Comparison of ENCODE assay signal across 22 cellular contexts in genomic region chr7:68821846-68822245, GRCh38.
"Had no signal": no experiment of that assay in that cellular context is flagged by ENCODE, and none has a peak within 500 bp of the region (broad histone marks: within the 10 kb centered on the region; RNA-seq: fewer than 3 reads in every experiment).

No MANE protein-coding gene starts in this region.

- H3K36me3 ChIP-seq: MG63 had no signal

- H3K4me3 ChIP-seq: MG63 had no signal

- H3K4me1 Mint-ChIP-seq: T-cell had no signal

- DNase-seq: KBM-7, MG63, NCI-H1092, NCI-H1105 treated with DMSO at 0.1 percent for 48 hours, NCI-H1417 treated with DMSO at 0.1 percent for 48 hours, NCI-H146, NCI-H187, NCI-H2029, NCI-H2081 treated with DMSO at 0.1 percent for 48 hours, NCI-H2171, NCI-H226, NCI-H446, NCI-H510A, NCI-H524 treated with DMSO at 0.1 percent for 48 hours, NCI-H69, NCI-H774, PC-3, SHP77, SW 1271, T-cell had no signal

- ATAC-seq: Panc1, PC-3, T-cell had no signal

- H3K4me3 Mint-ChIP-seq: T-cell had no signal

- H3K36me3 Mint-ChIP-seq: T-cell had no signal

- H3K27ac ChIP-seq: RWPE1 had no signal

- H3K27ac Mint-ChIP-seq: T-cell had no signal

- H3K9me3 ChIP-seq: MG63 had no signal

- H3K27me3 Mint-ChIP-seq: T-cell had no signal

- H3K27me3 ChIP-seq: MG63 had no signal
